16 cellular contexts compared by ENCODE assay signal in the genomic region with DNA sequence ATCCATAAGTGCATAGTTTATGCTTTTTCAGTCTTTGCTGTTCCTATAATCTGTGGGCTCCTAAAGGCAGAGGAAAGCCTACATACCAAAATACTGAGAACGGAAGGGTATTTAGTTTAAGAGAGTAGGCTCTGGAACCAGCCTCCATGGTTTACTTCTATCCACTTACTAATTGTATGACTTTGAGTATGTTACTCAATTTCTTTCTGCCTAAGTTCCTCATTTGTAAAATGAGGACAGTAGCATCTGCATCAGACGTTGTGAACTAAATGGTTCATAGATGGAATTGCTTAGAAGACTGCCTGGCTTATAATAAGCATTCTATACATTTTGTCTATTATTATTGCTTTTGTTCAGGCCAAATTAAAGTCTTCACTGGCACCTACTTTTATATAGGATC.
DNase-seq lines count a peak whose midpoint lies in the region; ATAC-seq and TF ChIP-seq lines count a peak whose summit lies in the region.
"Had no signal": no experiment of that assay in that cellular context is flagged by ENCODE, and none has a peak within 500 bp of the region (broad histone marks: within the 10 kb centered on the region; RNA-seq: fewer than 3 reads in every experiment).

No MANE protein-coding gene starts in this region.

- H2AFZ ChIP-seq in PC-3 (ENCODE audit: low read length): no peak overlapping the region

- no peaks in the 10 kb centered on the region for H3K9me3 ChIP-seq in BLaER1 treated with 17β-estradiol and CSF1 and Interleukin-3, amounts not matched to agents 10 nM and 100 nM (replicated peaks in 1 of 11)
- H3K9me3 ChIP-seq in PC-3 (ENCODE audit: low read length): no peaks in the 10 kb centered on the region

- TF ChIP-seq CTCF in PC-3 (conservative IDR thresholded peaks at IDR 0.05; ENCODE audit: low read depth, low read length): no peak

- DNase-seq in Kasumi-1 (lab: John Stamatoyannopoulos, UW) (peak; percentile 42 to 44), PC-3 (no peak), memory B cell (ENCODE audit: low spot score in 2 of 2) (no peak), amniotic stem cell (lab: John Stamatoyannopoulos, UW) (no peak), H7 (no peak)
- DNase-seq: Calu3; CD4-positive, alpha-beta memory T cell; DMS53; HCEC 1CT; NCI-H1105 treated with DMSO at 0.1 percent for 48 hours; NCI-H187; SHP77; T-helper 17 cell had no signal

- H3K27ac Mint-ChIP-seq in memory B cell: peak overlapping the region; percentile 71
- H3K27ac Mint-ChIP-seq: CD4-positive, alpha-beta memory T cell; T-helper 17 cell had no signal

- no peak for ATAC-seq in PC-3
- peak; percentile 45 for ATAC-seq in memory B cell (ENCODE audit: low read depth)
- ATAC-seq in HG03439 (IDR thresholded peaks at IDR 0.05; ENCODE audit: unreplicated experiment): no peak
- ATAC-seq: K562, T-helper 17 cell had no signal

- POLR2A ChIA-PET in PC-3 (lab: Charles Lee; ENCODE audit: unreplicated experiment): no interaction called here

- peak overlapping the region in 7 of 11 experiments; percentile 4 to 61 (median 40); a peak in 13 of 22 replicates for H3K27ac ChIP-seq in BLaER1 treated with 17β-estradiol and CSF1 and Interleukin-3, amounts not matched to agents 10 nM and 100 nM
- H3K27ac ChIP-seq in PC-3 (ENCODE audit: low read length): peak overlapping the region; percentile 58

- H3K9ac ChIP-seq in BLaER1 treated with 17β-estradiol and CSF1 and Interleukin-3, amounts not matched to agents 10 nM and 100 nM: no peak overlapping the region
- H3K9ac ChIP-seq in PC-3 (ENCODE audit: low read length): no peak overlapping the region

- no peaks in the 10 kb centered on the region for H3K27me3 Mint-ChIP-seq in memory B cell
- H3K27me3 Mint-ChIP-seq: CD4-positive, alpha-beta memory T cell had no signal

- no TSS peak for BruUV-seq in PC-3 (replicated peaks; lab: Mats Ljungman, UMichigan)

- H3K4me1 Mint-ChIP-seq in memory B cell: peaks cover 52% of the 10 kb centered on the region
- H3K4me1 Mint-ChIP-seq: T-helper 17 cell had no signal

- no peaks in the 10 kb centered on the region for H3K79me2 ChIP-seq in PC-3 (ENCODE audit: low read length)

- peaks cover 0 to 61% (median 53%) of the 10 kb centered on the region in 10 experiments; a peak in 16 of 20 replicates for H3K4me1 ChIP-seq in BLaER1 treated with 17β-estradiol and CSF1 and Interleukin-3, amounts not matched to agents 10 nM and 100 nM
- peaks cover 29% of the 10 kb centered on the region for H3K4me1 ChIP-seq in PC-3 (ENCODE audit: insufficient read depth, low read length)

- H3K36me3 ChIP-seq in BLaER1 treated with 17β-estradiol and CSF1 and Interleukin-3, amounts not matched to agents 10 nM and 100 nM: no peaks in the 10 kb centered on the region
- H3K36me3 ChIP-seq in PC-3 (ENCODE audit: low read depth, low read length) (no peaks in the 10 kb centered on the region), H7 (replicated peaks; ENCODE audit: control insufficient read depth, insufficient read depth, low read length) (no peaks in the 10 kb centered on the region)

- H3F3A ChIP-seq in PC-3 (ENCODE audit: low read length, unreplicated experiment): no peaks in the 10 kb centered on the region

- no peaks in the 10 kb centered on the region for H3K9me2 ChIP-seq in PC-3 (replicated peaks; ENCODE audit: low read length)

- CTCF ChIA-PET in PC-3 (lab: Charles Lee): interaction anchor here (0.7 kb wide), 2 partner anchors 10 to 241 kb away, joined by 3 read pairs; no protein-coding TSS in a partner anchor

- peak overlapping the region in 10 of 11 experiments; percentile 29 to 83 (median 64); a peak in 19 of 22 replicates for H3K4me2 ChIP-seq in BLaER1 treated with 17β-estradiol and CSF1 and Interleukin-3, amounts not matched to agents 10 nM and 100 nM
- H3K4me2 ChIP-seq in PC-3 (ENCODE audit: low read length): no peak overlapping the region

- H3K4me3 Mint-ChIP-seq in memory B cell: peak overlapping the region; percentile 1
- H3K4me3 Mint-ChIP-seq: CD4-positive, alpha-beta memory T cell; T-helper 17 cell had no signal

- no peaks in the 10 kb centered on the region for H3K36me3 Mint-ChIP-seq in memory B cell
- H3K36me3 Mint-ChIP-seq: CD4-positive, alpha-beta memory T cell had no signal

- no peaks in the 10 kb centered on the region for H4K20me1 ChIP-seq in BLaER1 treated with 17β-estradiol and CSF1 and Interleukin-3, amounts not matched to agents 10 nM and 100 nM
- no peaks in the 10 kb centered on the region for H4K20me1 ChIP-seq in PC-3 (ENCODE audit: low read length)

- H3K9me3 Mint-ChIP-seq in memory B cell: no peaks in the 10 kb centered on the region

- intact Hi-C loops in PC-3 (cut with micrococcal nuclease): no loop called here

- no peaks in the 10 kb centered on the region for H3K27me3 ChIP-seq in BLaER1 treated with 17β-estradiol and CSF1 and Interleukin-3, amounts not matched to agents 10 nM and 100 nM
- H3K27me3 ChIP-seq in PC-3 (ENCODE audit: low read length): no peaks in the 10 kb centered on the region
- H3K27me3 ChIP-seq in H7 (ENCODE audit: control insufficient read depth, insufficient read depth, low read length): no peaks in the 10 kb centered on the region

- H3K4me3 ChIP-seq in BLaER1 treated with 17β-estradiol and CSF1 and Interleukin-3, amounts not matched to agents 10 nM and 100 nM: no peak overlapping the region
- H3K4me3 ChIP-seq in PC-3 (ENCODE audit: low read length): no peak overlapping the region
- H3K4me3 ChIP-seq in H7 (ENCODE audit: insufficient read depth, low read depth, low read length): no peak overlapping the region
- H3K4me3 ChIP-seq: K562 had no signal

Comparison
In these comparisons a context has a peak if more than half of its experiments do, and no peak if none do; other contexts are left out.
1. DNase-seq: peak in Kasumi-1 (2 of 2); none in PC-3 (single experiment), memory B cell (0 of 2), amniotic stem cell (single experiment) and H7 (single experiment).